Comparison of ENCODE assay signal across 17 cellular contexts in genomic region chr3:113954091-113954685, GRCh38.
"Had no signal": no experiment of that assay in that cellular context is flagged by ENCODE, and none has a peak within 500 bp of the region (broad histone marks: within the 10 kb centered on the region; RNA-seq: fewer than 3 reads in every experiment).

No MANE protein-coding gene starts in this region.

- ATAC-seq: activated CD4-positive, CD25-positive, alpha-beta regulatory T cell treated with anti-CD3 and anti-CD28 coated beads, Interleukin-2, amount 50 U/mL, for 24 hours; gastroesophageal sphincter; naive thymus-derived CD8-positive, alpha-beta T cell; stimulated activated memory B cell treated with anti-CD40 and anti-IgM and Interleukin-4, amounts not matched to agents 10 μg/mL and 1 μg/mL and 100 μg/mL, for 72 hours had no signal

- H3K27me3 Mint-ChIP-seq: stimulated activated memory B cell treated with anti-CD40 and anti-IgM and Interleukin-4, amounts not matched to agents 10 μg/mL and 1 μg/mL and 100 μg/mL, for 72 hours had no signal

- DNase-seq: activated naive CD4-positive, alpha-beta T cell treated with Interleukin-2 at 50 U/mL for 16 hours; brain microvascular endothelial cell; erythroblast; islet precursor cell; midbrain; naive thymus-derived CD8-positive, alpha-beta T cell; retina; stimulated activated CD4-positive, alpha-beta T cell treated with anti-CD3 and anti-CD28 coated beads, Interleukin-2, amount 100 ng/mL, for 48 hours; T1000; transverse colon had no signal

- H3K4me3 ChIP-seq: gastroesophageal sphincter, lung, transverse colon, vagina had no signal

- H3K27ac Mint-ChIP-seq: activated T-helper 1 cell treated with anti-CD3 and anti-CD28 coated beads, Interleukin-12 subunit alpha, Interleukin-12 subunit beta, Interleukin-2, Interleukin-4 antibody, amounts not matched to agents 30 ng/mL and 10 ng/mL and 1 ng/mL, durations not matched to agents 14 hours and 24 hours and 36 hours; stimulated activated memory B cell treated with anti-CD40 and anti-IgM and Interleukin-4, amounts not matched to agents 10 μg/mL and 1 μg/mL and 100 μg/mL, for 72 hours had no signal

- H3K9me3 Mint-ChIP-seq: activated T-helper 1 cell treated with anti-CD3 and anti-CD28 coated beads, Interleukin-12 subunit alpha, Interleukin-12 subunit beta, Interleukin-2, Interleukin-4 antibody, amounts not matched to agents 30 ng/mL and 10 ng/mL and 1 ng/mL, durations not matched to agents 14 hours and 24 hours and 36 hours; naive thymus-derived CD8-positive, alpha-beta T cell; stimulated activated memory B cell treated with anti-CD40 and anti-IgM and Interleukin-4, amounts not matched to agents 10 μg/mL and 1 μg/mL and 100 μg/mL, for 72 hours had no signal

- H3K36me3 ChIP-seq: brain microvascular endothelial cell, vagina had no signal

- H3K9ac ChIP-seq: parathyroid adenoma had no signal

- H3K79me2 ChIP-seq: parathyroid adenoma had no signal

- H3K27ac ChIP-seq: brain microvascular endothelial cell, gastroesophageal sphincter, parathyroid adenoma, transverse colon, vagina had no signal

- H3K4me3 Mint-ChIP-seq: activated T-helper 1 cell treated with anti-CD3 and anti-CD28 coated beads, Interleukin-12 subunit alpha, Interleukin-12 subunit beta, Interleukin-2, Interleukin-4 antibody, amounts not matched to agents 30 ng/mL and 10 ng/mL and 1 ng/mL, durations not matched to agents 14 hours and 24 hours and 36 hours; stimulated activated memory B cell treated with anti-CD40 and anti-IgM and Interleukin-4, amounts not matched to agents 10 μg/mL and 1 μg/mL and 100 μg/mL, for 72 hours had no signal

- H3K4me1 ChIP-seq: parathyroid adenoma had no signal

- H2AFZ ChIP-seq: parathyroid adenoma had no signal

- H3K9me3 ChIP-seq: gastroesophageal sphincter, transverse colon, vagina had no signal

- H3K27me3 ChIP-seq: brain microvascular endothelial cell, gastroesophageal sphincter, transverse colon, vagina had no signal
